ENCODE assay signal across 1 cellular context in genomic region chr11:65112226-65112550, GRCh38.
A peak's percentile ranks its signal among the peaks of the same experiment; 100 is the strongest.
TF ChIP-seq lines count a peak whose summit lies in the region.

No MANE protein-coding gene starts in this region.

TF ChIP-seq in K562, 482 proteins besides CTCF, POLR2A, EP300 and RAD21:
- peak in 1 of 3 experiments; percentile 42 for TF ChIP-seq YY1 (IDR thresholded peaks at IDR 0.05; ENCODE audit: borderline replicate concordance in 1 of 3, control insufficient read depth in 1 of 3, extremely low read depth in 1 of 3, insufficient read depth in 3 of 3, insufficient read length in 1 of 3, insufficient replicate concordance in 2 of 3, low read depth in 1 of 3, low read length in 2 of 3)
- TF ChIP-seq SETDB1 (IDR thresholded peaks at IDR 0.05; ENCODE audit: low read length) = no peak
- 0 out of 2 replicates have a peak, but pooled peaks have one; percentile 15 for TF ChIP-seq ZBTB9 (CRISPR knock-in tag; IDR thresholded peaks at IDR 0.05)
- no peak for TF ChIP-seq GATA2 (CRISPR knock-in tag; IDR thresholded peaks at IDR 0.05)
- no peak for TF ChIP-seq BHLHE40 (IDR thresholded peaks at IDR 0.05; ENCODE audit: low read length)
- TF ChIP-seq FOXP4 (CRISPR knock-in tag; IDR thresholded peaks at IDR 0.05; ENCODE audit: borderline replicate concordance) = no peak
- no peak for TF ChIP-seq KDM5B (IDR thresholded peaks at IDR 0.05; ENCODE audit: insufficient replicate concordance, low read depth, low read length)
- peak; percentile 45; the same call in 1 of the 2 replicates for TF ChIP-seq ZNF407 (IDR thresholded peaks at IDR 0.05; ENCODE audit: low read depth)
- TF ChIP-seq HNRNPK (IDR thresholded peaks at IDR 0.05; ENCODE audit: low read depth, low read length, poor library complexity, severe bottlenecking) = peak; percentile 30
- TF ChIP-seq SMARCE1 (IDR thresholded peaks at IDR 0.05) = no peak
- no peak for TF ChIP-seq ZHX1 (conservative IDR thresholded peaks at IDR 0.05; ENCODE audit: low read length)
- no peak for TF ChIP-seq RFX1 (IDR thresholded peaks at IDR 0.05)
- TF ChIP-seq ZNF444 (CRISPR knock-in tag; IDR thresholded peaks at IDR 0.05) = no peak
- TF ChIP-seq RB1 (IDR thresholded peaks at IDR 0.05; ENCODE audit: low read depth) = no peak
- 0 out of 2 replicates have a peak, but pooled peaks have one; percentile 9 for TF ChIP-seq HDAC2 (IDR thresholded peaks at IDR 0.05)
- 0 out of 2 replicates have a peak, but pooled peaks have one; percentile 52 for TF ChIP-seq CAMTA2 (CRISPR knock-in tag; conservative IDR thresholded peaks at IDR 0.05)
- TF ChIP-seq CHAMP1 (IDR thresholded peaks at IDR 0.05) = no peak
- 0 out of 2 replicates have a peak, but pooled peaks have one; percentile 3 for TF ChIP-seq ZNF717 (CRISPR knock-in tag; IDR thresholded peaks at IDR 0.05)
- TF ChIP-seq ZNF79 (CRISPR knock-in tag; IDR thresholded peaks at IDR 0.05; ENCODE audit: low read depth) = no peak
- no peak for TF ChIP-seq PHB2 (IDR thresholded peaks at IDR 0.05; ENCODE audit: low read depth)
- no peak for TF ChIP-seq LCOR (CRISPR knock-in tag; IDR thresholded peaks at IDR 0.05)
- TF ChIP-seq CBX1 (IDR thresholded peaks at IDR 0.05; ENCODE audit: low read depth) = no peak
- TF ChIP-seq TBL1XR1 (IDR thresholded peaks at IDR 0.05; ENCODE audit: low read length in 2 of 2) = 0 out of 4 replicates have a peak, but pooled peaks of 1 of the 2 experiments have one; percentile 3
- 0 out of 2 replicates have a peak, but pooled peaks have one; percentile 6 for TF ChIP-seq EP400 (IDR thresholded peaks at IDR 0.05)
TF ChIP-seq in K562: peak in this region for 9.
